1 cellular context compared by ENCODE assay signal in genomic region chr2:68251187-68251854, GRCh38.
TF ChIP-seq lines count a peak whose summit lies in the region.

No MANE protein-coding gene starts in this region.

TF ChIP-seq in HepG2, 621 proteins besides CTCF, POLR2A, EP300 and RAD21 (continued from another document and continues in another):
- no peak for TF ChIP-seq LRRFIP1 (CRISPR knock-in tag; conservative IDR thresholded peaks at IDR 0.05)
- 0 out of 2 replicates have a peak, but pooled peaks have one; percentile 70 for TF ChIP-seq ZNF350 (CRISPR knock-in tag; IDR thresholded peaks at IDR 0.05; ENCODE audit: borderline replicate concordance, low read depth)
- TF ChIP-seq BCL3 (CRISPR knock-in tag; IDR thresholded peaks at IDR 0.05), result no peak
- TF ChIP-seq NFAT5 (CRISPR knock-in tag; IDR thresholded peaks at IDR 0.05), result no peak
- TF ChIP-seq KLF15 (CRISPR knock-in tag; IDR thresholded peaks at IDR 0.05; ENCODE audit: borderline replicate concordance), result no peak
- TF ChIP-seq GABPB1 (CRISPR knock-in tag; IDR thresholded peaks at IDR 0.05), result peak; percentile 46
- TF ChIP-seq SMAD9 (CRISPR knock-in tag; IDR thresholded peaks at IDR 0.05), result no peak
- peak; percentile 58 for TF ChIP-seq KMT2B (CRISPR knock-in tag; IDR thresholded peaks at IDR 0.05)
- no peak for TF ChIP-seq BCLAF1 (IDR thresholded peaks at IDR 0.05)
- TF ChIP-seq ATRX (CRISPR knock-in tag; IDR thresholded peaks at IDR 0.05; ENCODE audit: borderline replicate concordance), result no peak
- no peak for TF ChIP-seq RCOR2 (CRISPR knock-in tag; IDR thresholded peaks at IDR 0.05)
- TF ChIP-seq ZBTB46 (CRISPR knock-in tag; IDR thresholded peaks at IDR 0.05; ENCODE audit: borderline replicate concordance), result no peak
- no peak for TF ChIP-seq ETV5 (CRISPR knock-in tag; IDR thresholded peaks at IDR 0.05; ENCODE audit: borderline replicate concordance)
- TF ChIP-seq MXD3 (CRISPR knock-in tag; IDR thresholded peaks at IDR 0.05), result no peak
- TF ChIP-seq ZSCAN21 (CRISPR knock-in tag; IDR thresholded peaks at IDR 0.05; ENCODE audit: borderline replicate concordance), result no peak
- TF ChIP-seq HNRNPUL1 (IDR thresholded peaks at IDR 0.05; ENCODE audit: low read depth, low read length), result no peak
- TF ChIP-seq ZMYM4 (CRISPR knock-in tag; IDR thresholded peaks at IDR 0.05), result no peak; the same call in 1 of the 2 replicates
- no peak for TF ChIP-seq ZNF879 (CRISPR knock-in tag; IDR thresholded peaks at IDR 0.05)
- no peak for TF ChIP-seq PREB (CRISPR knock-in tag; IDR thresholded peaks at IDR 0.05)
- TF ChIP-seq STAG1 (CRISPR knock-in tag; IDR thresholded peaks at IDR 0.05), result peak; percentile 48
- TF ChIP-seq CBFB (CRISPR knock-in tag; IDR thresholded peaks at IDR 0.05), result no peak
- no peak; the same call in 1 of the 2 replicates for TF ChIP-seq ZNF142 (CRISPR knock-in tag; IDR thresholded peaks at IDR 0.05)
- TF ChIP-seq PLRG1 (conservative IDR thresholded peaks at IDR 0.05), result no peak
- TF ChIP-seq ZNF274 (CRISPR knock-in tag; IDR thresholded peaks at IDR 0.05), result no peak
- TF ChIP-seq MEIS1 (CRISPR knock-in tag; IDR thresholded peaks at IDR 0.05; ENCODE audit: borderline replicate concordance), result no peak
- TF ChIP-seq ZNF17 (CRISPR knock-in tag; IDR thresholded peaks at IDR 0.05), result no peak
- peak; percentile 54 for TF ChIP-seq PHF8 (CRISPR knock-in tag; IDR thresholded peaks at IDR 0.05)
- TF ChIP-seq TCF7L2 (IDR thresholded peaks at IDR 0.05; ENCODE audit: low read depth, low read length), result no peak
- 0 out of 2 replicates have a peak, but pooled peaks have one; percentile 2 for TF ChIP-seq RXRB (CRISPR knock-in tag; IDR thresholded peaks at IDR 0.05; ENCODE audit: borderline replicate concordance)
- TF ChIP-seq MED1 (CRISPR knock-in tag; IDR thresholded peaks at IDR 0.05), result peak; percentile 52; the same call in 1 of the 2 replicates
- TF ChIP-seq GFI1 (CRISPR knock-in tag; IDR thresholded peaks at IDR 0.05; ENCODE audit: borderline replicate concordance), result no peak
- TF ChIP-seq ZNF773 (CRISPR knock-in tag; IDR thresholded peaks at IDR 0.05; ENCODE audit: borderline replicate concordance), result no peak
- no peak for TF ChIP-seq PBX3 (CRISPR knock-in tag; IDR thresholded peaks at IDR 0.05; ENCODE audit: borderline replicate concordance)
- no peak for TF ChIP-seq ZNF282 (IDR thresholded peaks at IDR 0.05; ENCODE audit: partially characterized antibody)
- TF ChIP-seq MTA1 (CRISPR knock-in tag; IDR thresholded peaks at IDR 0.05; ENCODE audit: borderline replicate concordance), result no peak; the same call in 1 of the 2 replicates
